3 cellular contexts compared by ENCODE assay signal in genomic region chr19:17091758-17092333, GRCh38.
TF ChIP-seq lines count a peak whose summit lies in the region.

No MANE protein-coding gene starts in this region.

TF ChIP-seq in liver, 16 proteins besides CTCF, POLR2A, EP300 and RAD21:
- TF ChIP-seq FOXA1 (IDR thresholded peaks at IDR 0.05) (no peak), REST (IDR thresholded peaks at IDR 0.05) (no peak), GABPA (IDR thresholded peaks at IDR 0.05 in 1 of 2, conservative IDR thresholded peaks at IDR 0.05 in 1 of 2) (no peak), YY1 (IDR thresholded peaks at IDR 0.05) (no peak), MAX (IDR thresholded peaks at IDR 0.05) (no peak), NR2F2 (IDR thresholded peaks at IDR 0.05) (no peak), RXRA (IDR thresholded peaks at IDR 0.05) (no peak), HNF4G (IDR thresholded peaks at IDR 0.05) (no peak), TAF1 (conservative IDR thresholded peaks at IDR 0.05) (no peak), SP1 (IDR thresholded peaks at IDR 0.05) (no peak), EGR1 (IDR thresholded peaks at IDR 0.05; ENCODE audit: low read depth in 2 of 2) (no peak)

TF ChIP-seq in HepG2, 621 proteins besides CTCF, POLR2A, EP300 and RAD21:
- TF ChIP-seq REPIN1 (CRISPR knock-in tag; IDR thresholded peaks at IDR 0.05; ENCODE audit: borderline replicate concordance, low read depth) = no peak
- TF ChIP-seq ZNF564 (CRISPR knock-in tag; IDR thresholded peaks at IDR 0.05) = no peak
- TF ChIP-seq ZNF558 (CRISPR knock-in tag; IDR thresholded peaks at IDR 0.05; ENCODE audit: borderline replicate concordance) = no peak
- TF ChIP-seq ZNF703 (CRISPR knock-in tag; IDR thresholded peaks at IDR 0.05; ENCODE audit: borderline replicate concordance) = no peak
- no peak for TF ChIP-seq PHF21A (CRISPR knock-in tag; IDR thresholded peaks at IDR 0.05)
- no peak for TF ChIP-seq MBD4 (IDR thresholded peaks at IDR 0.05; ENCODE audit: borderline replicate concordance, low read length)

TF ChIP-seq in K562, 482 proteins besides CTCF, POLR2A, EP300 and RAD21:
- peak; percentile 70; the same call in 1 of the 2 replicates for TF ChIP-seq SPI1 (IDR thresholded peaks at IDR 0.05; ENCODE audit: borderline replicate concordance, low read depth, low read length)
- TF ChIP-seq ZBTB11 (CRISPR knock-in tag; IDR thresholded peaks at IDR 0.05) = no peak
